3 cellular contexts compared by ENCODE assay signal in the genomic region with DNA sequence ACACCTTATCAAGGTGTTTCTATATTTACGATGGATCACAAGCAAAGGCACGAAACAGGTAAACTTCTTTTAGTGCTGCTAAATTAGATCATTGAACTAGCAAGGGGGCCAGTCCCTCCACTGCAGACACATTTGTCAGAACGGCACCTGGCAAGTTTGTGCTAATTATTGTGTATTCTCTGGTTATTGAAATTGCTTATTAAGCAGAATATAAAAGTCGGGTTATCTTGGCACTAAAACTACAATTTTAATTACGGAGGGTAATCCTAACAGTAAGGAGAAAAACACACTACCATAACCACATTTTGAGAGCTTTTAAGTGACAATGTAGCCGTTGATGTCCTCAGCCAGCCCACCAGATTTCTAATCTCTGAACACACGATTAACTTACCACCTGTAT.
TF ChIP-seq lines count a peak whose summit lies in the region.

No MANE protein-coding gene starts in this region.

TF ChIP-seq in A549, 52 proteins besides CTCF, POLR2A, EP300 and RAD21:
- TF ChIP-seq, protein P1, sequence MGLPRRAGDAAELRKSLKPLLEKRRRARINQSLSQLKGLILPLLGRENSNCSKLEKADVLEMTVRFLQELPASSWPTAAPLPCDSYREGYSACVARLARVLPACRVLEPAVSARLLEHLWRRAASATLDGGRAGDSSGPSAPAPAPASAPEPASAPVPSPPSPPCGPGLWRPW (IDR thresholded peaks at IDR 0.05): no peak
- TF ChIP-seq PHF8 (IDR thresholded peaks at IDR 0.05; ENCODE audit: borderline replicate concordance, low read depth) (no peak), MAFK (IDR thresholded peaks at IDR 0.05; ENCODE audit: partially characterized antibody) (peak; percentile 65), JUN (IDR thresholded peaks at IDR 0.05) (no peak)

TF ChIP-seq in IMR-90, 13 proteins besides CTCF, POLR2A, EP300 and RAD21:
- TF ChIP-seq FOS (IDR thresholded peaks at IDR 0.05; ENCODE audit: low read depth, low read length) (no peak), MAFK (IDR thresholded peaks at IDR 0.05; ENCODE audit: low read depth, low read length) (peak; percentile 72; the same call in 1 of the 2 replicates), RCOR1 (IDR thresholded peaks at IDR 0.05; ENCODE audit: insufficient replicate concordance, low read length) (no peak), CHD1 (IDR thresholded peaks at IDR 0.05; ENCODE audit: low read depth, low read length) (no peak), ELK1 (IDR thresholded peaks at IDR 0.05; ENCODE audit: borderline replicate concordance, low read depth, low read length) (no peak), SMC3 (IDR thresholded peaks at IDR 0.05; ENCODE audit: low read depth, low read length) (no peak), BHLHE40 (IDR thresholded peaks at IDR 0.05; ENCODE audit: low read depth, low read length) (no peak)

TF ChIP-seq in K562, 482 proteins besides CTCF, POLR2A, EP300 and RAD21:
- TF ChIP-seq MAFG (tag; conservative IDR thresholded peaks at IDR 0.05) (peak; percentile 73), MAFK (IDR thresholded peaks at IDR 0.05; ENCODE audit: low read length) (peak; percentile 67), MCM7 (IDR thresholded peaks at IDR 0.05) (no peak), C11orf30 (IDR thresholded peaks at IDR 0.05; ENCODE audit: low read depth) (peak; percentile 77), MAFF (IDR thresholded peaks at IDR 0.05; ENCODE audit: low read length) (peak; percentile 76), DIDO1 (tag; IDR thresholded peaks at IDR 0.05; ENCODE audit: low read depth) (no peak), ZNF316 (IDR thresholded peaks at IDR 0.05) (peak; percentile 88), STAT5B (CRISPR knock-in tag; IDR thresholded peaks at IDR 0.05) (no peak)
